Comparison of ENCODE assay signal across 9 cellular contexts in genomic region chr2:14634885-14635871, GRCh38. TPM values are rescaled to one million over a fixed set of nuclear protein-coding genes. Genes with fewer than 3 reads are reported as not detected.
DNase-seq lines count a peak whose midpoint lies in the region; ATAC-seq and TF ChIP-seq lines count a peak whose summit lies in the region.
"Had no signal": no experiment of that assay in that cellular context is flagged by ENCODE, and none has a peak within 500 bp of the region (broad histone marks: within the 10 kb centered on the region; RNA-seq: fewer than 3 reads in every experiment).

No MANE protein-coding gene starts in this region.

- CTCF ChIA-PET in CD4-positive, alpha-beta T cell (lab: Charles Lee) = no interaction called here

- no peaks in the 10 kb centered on the region for H3K9me3 Mint-ChIP-seq in CD4-positive, alpha-beta T cell

- TF ChIP-seq POLR2A in ovary (IDR thresholded peaks at IDR 0.05) = no peak

- 0 to 1% (median 1%) methylated on average over 44 to 68 of the region's 68 CpGs for WGBS in ovary, 3 donors

- intact Hi-C loops in ovary (cut with DNase I) = loop anchor here in 1 of 4 donors (10.0 kb wide), 1 partner anchor 1150 kb away; no protein-coding TSS in a partner anchor
- intact Hi-C loops in CD4-positive, alpha-beta T cell (cut with DNase I, micrococcal nuclease) = no loop called here

- no peak for ATAC-seq in CD4-positive, alpha-beta T cell (ENCODE audit: poor library complexity)
- no peak for ATAC-seq in HG03520 (IDR thresholded peaks at IDR 0.05; ENCODE audit: unreplicated experiment)
- ATAC-seq: naive thymus-derived CD8-positive, alpha-beta T cell had no signal

- H3K27ac Mint-ChIP-seq in CD4-positive, alpha-beta T cell = no peak overlapping the region

- H3K4me1 ChIP-seq in cardiac muscle cell (ENCODE audit: low read depth) (no peaks in the 10 kb centered on the region), ovary (ENCODE audit: insufficient read depth) (peaks cover 5% of the 10 kb centered on the region)

- H3K27ac ChIP-seq in VCaP (peak overlapping the region; percentile 95), cardiac muscle cell (no peak overlapping the region), ovary (peak overlapping the region; percentile 43 to 80)
- no peak overlapping the region for H3K27ac ChIP-seq in CD4-positive, alpha-beta T cell (ENCODE audit: low read depth, low read length)

- POLR2A ChIA-PET in CD4-positive, alpha-beta T cell (lab: Charles Lee) = no interaction called here

- DNase-seq in DMS53 (lab: John Stamatoyannopoulos, UW) = peak; percentile 89
- DNase-seq in NCI-H1092 treated with DMSO at 0.1 percent for 48 hours (lab: John Stamatoyannopoulos, UW) = peak; percentile 76
- peak; percentile 54 to 75 for DNase-seq in cardiac muscle cell (ENCODE audit: low read depth in 1 of 2, low spot score in 1 of 2)
- peak; percentile 74 to 87 (median 81) for DNase-seq in ovary
- DNase-seq in CD4-positive, alpha-beta T cell = no peak
- no peak for DNase-seq in activated CD4-positive, CD25-positive, alpha-beta regulatory T cell treated with anti-CD3 and anti-CD28 coated beads, Interleukin-2, amount 50 U/mL, for 72 hours

- no peak for TF ChIP-seq EP300 in ovary (IDR thresholded peaks at IDR 0.05)

- H3K27me3 Mint-ChIP-seq in CD4-positive, alpha-beta T cell = peaks cover 64% of the 10 kb centered on the region

- peaks cover 4% of the 10 kb centered on the region for H3K4me1 Mint-ChIP-seq in CD4-positive, alpha-beta T cell (ENCODE audit: low read depth)

- peaks cover 97% of the 10 kb centered on the region for H3K27me3 ChIP-seq in cardiac muscle cell
- no peaks in the 10 kb centered on the region for H3K27me3 ChIP-seq in ovary
- peaks cover 61% of the 10 kb centered on the region for H3K27me3 ChIP-seq in CD4-positive, alpha-beta T cell (ENCODE audit: control insufficient read depth, insufficient read depth, low read length)

- H3K4me3 ChIP-seq in cardiac muscle cell (peak overlapping the region; percentile 36), ovary (peak overlapping the region; percentile 50)

- H3K36me3 Mint-ChIP-seq in CD4-positive, alpha-beta T cell (ENCODE audit: low read depth) = no peaks in the 10 kb centered on the region

- TF ChIP-seq CTCF in VCaP (conservative IDR thresholded peaks at IDR 0.05) (peak; percentile 28), cardiac muscle cell (IDR thresholded peaks at IDR 0.05; ENCODE audit: low read depth, low read length) (no peak), ovary (IDR thresholded peaks at IDR 0.05) (no peak)
- no peak for TF ChIP-seq CTCF in CD4-positive, alpha-beta T cell (IDR thresholded peaks at IDR 0.05)

- H3K36me3 ChIP-seq in cardiac muscle cell (no peaks in the 10 kb centered on the region), ovary (no peaks in the 10 kb centered on the region)

- no peak overlapping the region for H3K4me3 Mint-ChIP-seq in CD4-positive, alpha-beta T cell
- H3K4me3 Mint-ChIP-seq: naive thymus-derived CD8-positive, alpha-beta T cell had no signal

- H3K9me3 ChIP-seq in cardiac muscle cell (ENCODE audit: low read depth) (no peaks in the 10 kb centered on the region), ovary (no peaks in the 10 kb centered on the region)
- H3K9me3 ChIP-seq in CD4-positive, alpha-beta T cell (ENCODE audit: control insufficient read depth, low read length) = no peaks in the 10 kb centered on the region

RNA-seq across cellular contexts. Expression of gene LRATD1, which starts 2.7 kb away (rescaled TPM):
- total RNA-seq in cardiac muscle cell = 1.1 and 1.5 TPM in 2 replicates
- 0.65 and 0.76 TPM in 2 replicates for polyA plus RNA-seq in cardiac muscle cell
- total RNA-seq in ovary = 10 to 100 TPM in 4 of 7 donors, 1 to 10 TPM in 3; 7.4 to 23.4 (median 11.6) TPM
- 10 to 100 TPM in 1 of 2 donors, 1 to 10 TPM in 1; 9.6 to 23.3 TPM for polyA plus RNA-seq in ovary
- total RNA-seq in CD4-positive, alpha-beta T cell = not detected
- total RNA-seq: naive thymus-derived CD8-positive, alpha-beta T cell had no signal
- polyA plus RNA-seq: naive thymus-derived CD8-positive, alpha-beta T cell had no signal

Comparison
In these comparisons a context has a peak if more than half of its experiments do, and no peak if none do; other contexts are left out.
1. DNase-seq: peak in DMS53 (single experiment), NCI-H1092 treated with DMSO at 0.1 percent for 48 hours (single experiment), cardiac muscle cell (2 of 2) and ovary (5 of 5); none in CD4-positive, alpha-beta T cell (0 of 10) and activated CD4-positive, CD25-positive, alpha-beta regulatory T cell treated with anti-CD3 and anti-CD28 coated beads, Interleukin-2, amount 50 U/mL, for 72 hours (single experiment).
2. H3K27ac ChIP-seq: peak in VCaP (single experiment) and ovary (2 of 2); none in cardiac muscle cell (single experiment) and CD4-positive, alpha-beta T cell (single experiment).